In genomic region chr16:901149-901548, GRCh38 we compare ENCODE assay signal across 14 cellular contexts.
DNase-seq lines count a peak whose midpoint lies in the region; ATAC-seq, FAIRE-seq and TF ChIP-seq lines count a peak whose summit lies in the region.
"Had no signal": no experiment of that assay in that cellular context is flagged by ENCODE, and none has a peak within 500 bp of the region (broad histone marks: within the 10 kb centered on the region; RNA-seq: fewer than 3 reads in every experiment).

No MANE protein-coding gene starts in this region.

- H3K4me2 ChIP-seq in HepG2 (ENCODE audit: low read depth, low read length) (no peak overlapping the region), OCI-LY3 (ENCODE audit: low read length) (peak overlapping the region; percentile 16)
- H3K4me2 ChIP-seq: A549 had no signal

- TF ChIP-seq EP300 in HepG2 (IDR thresholded peaks at IDR 0.05; ENCODE audit: low read depth in 2 of 2, low read length in 2 of 2) (no peak), HepG2 (CRISPR knock-in tag; IDR thresholded peaks at IDR 0.05; ENCODE audit: borderline replicate concordance) (no peak)

- ATAC-seq in HepG2 (peak; percentile 34; the same call in 1 of the 3 replicates), right lobe of liver (no peak)
- ATAC-seq: CD8-positive, alpha-beta T cell had no signal

- BruUV-seq in HepG2 (replicated peaks; lab: Mats Ljungman, UMichigan) = no TSS peak

- TF ChIP-seq POLR2A in HepG2 (IDR thresholded peaks at IDR 0.05; ENCODE audit: insufficient read depth in 1 of 2, low read depth in 2 of 2, low read length in 2 of 2) (no peak), right lobe of liver (IDR thresholded peaks at IDR 0.05) (no peak)

- H2AFZ ChIP-seq in HepG2 (ENCODE audit: low read length) = no peak overlapping the region
- H2AFZ ChIP-seq in OCI-LY3 (ENCODE audit: low read depth, low read length) = no peak overlapping the region

- WGBS in HepG2 (ENCODE audit: low lambda C conversion rate) = 57% methylated on average over 10 of the region's 11 CpGs
- 85% methylated on average over 5 of the region's 11 CpGs for WGBS in right lobe of liver (ENCODE audit: insufficient coverage, low coverage, low lambda C conversion rate, missing lambda C conversion rate)

- H3K9me3 ChIP-seq in HepG2 (ENCODE audit: low read length) (no peaks in the 10 kb centered on the region), right lobe of liver (no peaks in the 10 kb centered on the region), OCI-LY3 (ENCODE audit: insufficient read depth, low read length) (no peaks in the 10 kb centered on the region), kidney (ENCODE audit: control insufficient read depth in 1 of 2, low read length in 2 of 2) (no peaks in the 10 kb centered on the region)
- H3K9me3 ChIP-seq: A549 had no signal

- no peak for FAIRE-seq in HepG2 (lab: Jason Lieb, UNC)
- no peak for FAIRE-seq in kidney (lab: Jason Lieb, UNC)
- FAIRE-seq: A549, GM12892, GM19239 had no signal

- H3K4me3 ChIP-seq in HepG2 (replicated peaks in 1 of 3; ENCODE audit: insufficient read depth in 1 of 3, low read depth in 2 of 3, low read length in 3 of 3) = no peak overlapping the region
- H3K4me3 ChIP-seq in right lobe of liver = no peak overlapping the region
- no peak overlapping the region for H3K4me3 ChIP-seq in OCI-LY3 (ENCODE audit: low read length)
- no peak overlapping the region for H3K4me3 ChIP-seq in kidney (ENCODE audit: low read length in 2 of 2)
- H3K4me3 ChIP-seq: A549 had no signal

- H3K27ac ChIP-seq in HepG2 (ENCODE audit: extremely low read length, insufficient read depth, low read length) (no peak overlapping the region), right lobe of liver (no peak overlapping the region), OCI-LY3 (ENCODE audit: low read length) (no peak overlapping the region), kidney (ENCODE audit: low read depth in 2 of 2, low read length in 2 of 2) (no peak overlapping the region), caudate nucleus (ENCODE audit: low read depth, low read length) (no peak overlapping the region)
- H3K27ac ChIP-seq: A549 had no signal

- POLR2A ChIA-PET in HepG2 (lab: Yijun Ruan, JAX) = no interaction called here

- DNase-seq in HepG2 (ENCODE audit: low spot score) (no peak), right lobe of liver (no peak), kidney (peak; percentile 49), NCI-H2081 (lab: John Stamatoyannopoulos, UW) (no peak), RPMI8226 (no peak), caudate nucleus (lab: John Stamatoyannopoulos, UW) (no peak)
- DNase-seq: CD8-positive, alpha-beta T cell; COR-L47; DND-41; GDM1 had no signal

- TF ChIP-seq RAD21 in HepG2 (CRISPR knock-in tag; IDR thresholded peaks at IDR 0.05) = no peak

- in situ Hi-C loops in HepG2 (cut with HindIII; ENCODE audit: extremely low pct_ligation_motif_present, low pct_unique_long_range_greater_than_20kb) = no loop called here

- CTCF ChIA-PET in HepG2 (lab: Yijun Ruan, JAX; ENCODE audit: low intra/inter-chr PET ratio, low total read pairs) = no interaction called here

- H3K4me1 ChIP-seq in HepG2 (ENCODE audit: insufficient read depth, low read length) = no peaks in the 10 kb centered on the region
- H3K4me1 ChIP-seq in right lobe of liver = no peaks in the 10 kb centered on the region
- H3K4me1 ChIP-seq in OCI-LY3 (ENCODE audit: low read length) = peaks cover 12% of the 10 kb centered on the region
- H3K4me1 ChIP-seq in kidney (ENCODE audit: control insufficient read depth in 1 of 2, insufficient read depth in 1 of 2, low read depth in 1 of 2, low read length in 2 of 2) = no peaks in the 10 kb centered on the region
- H3K4me1 ChIP-seq: A549 had no signal

- no peaks in the 10 kb centered on the region for H3K36me3 ChIP-seq in HepG2 (replicated peaks in 1 of 2; ENCODE audit: control insufficient read depth in 1 of 2, insufficient read depth in 2 of 2, low read length in 2 of 2)
- H3K36me3 ChIP-seq in right lobe of liver = no peaks in the 10 kb centered on the region
- no peaks in the 10 kb centered on the region for H3K36me3 ChIP-seq in OCI-LY3 (replicated peaks; ENCODE audit: low read depth, low read length)
- H3K36me3 ChIP-seq in kidney (ENCODE audit: control insufficient read depth in 1 of 2, insufficient read depth in 2 of 2, low read length in 2 of 2) = no peaks in the 10 kb centered on the region

- H3K79me2 ChIP-seq in HepG2 (ENCODE audit: insufficient read depth, low read length) (no peaks in the 10 kb centered on the region), OCI-LY3 (ENCODE audit: low read length) (no peaks in the 10 kb centered on the region)

- no peaks in the 10 kb centered on the region for H4K20me1 ChIP-seq in HepG2 (ENCODE audit: insufficient read depth, low read length)
- no peaks in the 10 kb centered on the region for H4K20me1 ChIP-seq in OCI-LY3 (ENCODE audit: insufficient read depth, low read length)

- TF ChIP-seq CTCF in HepG2 (CRISPR knock-in tag; IDR thresholded peaks at IDR 0.05) (no peak), right lobe of liver (IDR thresholded peaks at IDR 0.05) (no peak), OCI-LY3 (IDR thresholded peaks at IDR 0.05; ENCODE audit: low read depth, low read length) (no peak), kidney (IDR thresholded peaks at IDR 0.05; ENCODE audit: borderline replicate concordance, extremely low read depth, insufficient read depth) (no peak)

- H3K27me3 ChIP-seq in HepG2 (ENCODE audit: control insufficient read depth in 1 of 2, insufficient read depth in 2 of 2, low read length in 2 of 2) = no peaks in the 10 kb centered on the region; a peak in 1 of 5 replicates
- no peaks in the 10 kb centered on the region for H3K27me3 ChIP-seq in right lobe of liver
- H3K27me3 ChIP-seq in OCI-LY3 (ENCODE audit: low read depth, low read length) = no peaks in the 10 kb centered on the region

- H3K9ac ChIP-seq in HepG2 (ENCODE audit: insufficient read depth, low read depth, low read length) (no peak overlapping the region), OCI-LY3 (ENCODE audit: low read length) (no peak overlapping the region), kidney (ENCODE audit: low read length in 2 of 2) (no peak overlapping the region)

- intact Hi-C loops in HepG2 (cut with micrococcal nuclease; ENCODE audit: unreplicated experiment) (no loop called here), right lobe of liver (cut with DNase I) (no loop called here), kidney (cut with DNase I) (no loop called here)

TF ChIP-seq in HepG2, 621 proteins besides CTCF, POLR2A, EP300 and RAD21 (continues in another document):
- TF ChIP-seq THRA (CRISPR knock-in tag; IDR thresholded peaks at IDR 0.05; ENCODE audit: borderline replicate concordance) (no peak), ZNF343 (CRISPR knock-in tag; IDR thresholded peaks at IDR 0.05) (no peak), ZNF577 (CRISPR knock-in tag; IDR thresholded peaks at IDR 0.05; ENCODE audit: borderline replicate concordance, low read depth) (no peak), ATF5 (CRISPR knock-in tag; IDR thresholded peaks at IDR 0.05; ENCODE audit: low read depth) (no peak), MAX (IDR thresholded peaks at IDR 0.05) (no peak), NCOR1 (IDR thresholded peaks at IDR 0.05; ENCODE audit: borderline replicate concordance, low read length) (no peak), ZHX1 (CRISPR knock-in tag; IDR thresholded peaks at IDR 0.05; ENCODE audit: low read depth) (no peak), GABPA (IDR thresholded peaks at IDR 0.05; ENCODE audit: low read depth, low read length) (no peak), GABPA (CRISPR knock-in tag; IDR thresholded peaks at IDR 0.05; ENCODE audit: low read depth) (no peak)
